ENCODE assay signal across 14 cellular contexts in the genomic region with DNA sequence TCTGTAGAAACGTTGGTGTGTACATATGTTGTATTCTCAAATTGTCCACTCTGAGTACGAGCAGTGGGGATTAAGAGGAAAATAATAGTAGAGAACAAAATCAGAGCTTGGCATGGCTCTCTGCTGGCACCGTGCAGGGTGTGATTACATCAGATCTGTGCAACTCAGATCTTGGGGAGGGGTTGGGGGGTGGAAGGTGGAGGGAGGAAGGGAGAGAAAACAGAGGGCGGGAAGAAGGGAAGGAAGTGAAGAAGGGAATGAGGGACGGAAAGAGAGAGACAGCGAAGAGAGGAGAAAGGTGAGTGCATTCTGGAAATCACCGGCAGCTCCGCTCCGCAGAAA. TPM values are rescaled to one million over a fixed set of nuclear protein-coding genes. Genes with fewer than 3 reads are reported as not detected.
DNase-seq lines count a peak whose midpoint lies in the region; ATAC-seq and TF ChIP-seq lines count a peak whose summit lies in the region.
"Had no signal": no experiment of that assay in that cellular context is flagged by ENCODE, and none has a peak within 500 bp of the region (broad histone marks: within the 10 kb centered on the region; RNA-seq: fewer than 3 reads in every experiment).

No MANE protein-coding gene starts in this region.

- H3K9ac ChIP-seq in subcutaneous abdominal adipose tissue (ENCODE audit: low read length in 5 of 5) = peak overlapping the region in 3 of 5 donors; percentile 26 to 69 (median 62)
- H3K9ac ChIP-seq in MM.1S (ENCODE audit: low read length) = no peak overlapping the region

- H3F3A ChIP-seq in MM.1S (ENCODE audit: insufficient read depth, low read length) = no peaks in the 10 kb centered on the region

- peak; percentile 87 for ATAC-seq in left lobe of liver
- ATAC-seq in HG02759 (IDR thresholded peaks at IDR 0.05; ENCODE audit: unreplicated experiment) = no peak

- peaks cover 0 to 14% (median 2%) of the 10 kb centered on the region in 5 donors for H3K27me3 ChIP-seq in subcutaneous abdominal adipose tissue (ENCODE audit: control insufficient read depth in 5 of 5, insufficient read depth in 4 of 5, low read length in 5 of 5)
- H3K27me3 ChIP-seq in MM.1S (replicated peaks; ENCODE audit: insufficient read depth, low read length) = no peaks in the 10 kb centered on the region

- no peak overlapping the region for H2AFZ ChIP-seq in MM.1S (ENCODE audit: low read length)

- no peaks in the 10 kb centered on the region for H4K20me1 ChIP-seq in MM.1S (ENCODE audit: insufficient read depth, low read length)

- H3K27me3 Mint-ChIP-seq in brain = peaks cover 53% of the 10 kb centered on the region

- H3K36me3 ChIP-seq in subcutaneous abdominal adipose tissue (ENCODE audit: control insufficient read depth in 5 of 5, insufficient read depth in 5 of 5, low read length in 5 of 5) (no peaks in the 10 kb centered on the region), MM.1S (replicated peaks; ENCODE audit: insufficient read depth, low read length) (no peaks in the 10 kb centered on the region)

- H3K27ac ChIP-seq in subcutaneous abdominal adipose tissue (ENCODE audit: low read depth, low read length) = no peak overlapping the region
- H3K27ac ChIP-seq in MM.1S (ENCODE audit: low read length) = no peak overlapping the region

- H3K36me3 Mint-ChIP-seq in brain = peaks cover 6% of the 10 kb centered on the region

- TF ChIP-seq CTCF in brain (conservative IDR thresholded peaks at IDR 0.05) (no peak), MM.1S (IDR thresholded peaks at IDR 0.05; ENCODE audit: low read length) (no peak)

- H3K4me2 ChIP-seq in MM.1S (ENCODE audit: low read depth, low read length) = no peak overlapping the region

- DNase-seq in NCI-H1092 treated with DMSO at 0.1 percent for 48 hours (lab: John Stamatoyannopoulos, UW) = peak; percentile 56
- no peak for DNase-seq in NCI-H1092 (lab: John Stamatoyannopoulos, UW)
- peak; percentile 66 for DNase-seq in left lobe of liver (ENCODE audit: low spot score)
- no peak for DNase-seq in MM.1S
- DNase-seq in effector CD8-positive, alpha-beta T cell (lab: John Stamatoyannopoulos, UW) = no peak
- DNase-seq: 8988T; activated naive CD4-positive, alpha-beta T cell treated with Interleukin-2 at 50 U/mL for 16 hours; HFFc6; stimulated activated CD4-positive, alpha-beta T cell treated with anti-CD3 and anti-CD28 coated beads, Interleukin-12 subunit alpha, Interleukin-12 subunit beta, amount 100 ng/mL, for 4 hours had no signal

- no peaks in the 10 kb centered on the region for H3K79me2 ChIP-seq in MM.1S (ENCODE audit: low read length)

- H3K4me1 ChIP-seq in subcutaneous abdominal adipose tissue (ENCODE audit: control insufficient read depth in 5 of 5, insufficient read depth in 5 of 5, low read length in 5 of 5) (peaks cover 0 to 13% (median 9%) of the 10 kb centered on the region in 5 donors), MM.1S (ENCODE audit: low read length) (no peaks in the 10 kb centered on the region)

- no peaks in the 10 kb centered on the region for H3K9me2 ChIP-seq in MM.1S (replicated peaks; ENCODE audit: insufficient read depth, low read length)

- peaks cover 7% of the 10 kb centered on the region for H3K4me1 Mint-ChIP-seq in brain
- H3K4me1 Mint-ChIP-seq: stimulated activated memory B cell treated with anti-CD40 and anti-IgM and Interleukin-4, amounts not matched to agents 10 μg/mL and 1 μg/mL and 100 μg/mL, for 72 hours had no signal

- peaks cover 21 to 39% (median 27%) of the 10 kb centered on the region in 5 experiments for H3K9me3 Mint-ChIP-seq in brain

- peak overlapping the region in 3 of 5 experiments; percentile 11 to 62 (median 57) for H3K27ac Mint-ChIP-seq in brain
- H3K27ac Mint-ChIP-seq: HFFc6; stimulated activated memory B cell treated with anti-CD40 and anti-IgM and Interleukin-4, amounts not matched to agents 10 μg/mL and 1 μg/mL and 100 μg/mL, for 72 hours had no signal

- peak overlapping the region; percentile 52 to 77 (median 70) for H3K4me3 ChIP-seq in subcutaneous abdominal adipose tissue (ENCODE audit: low read depth in 1 of 5, low read length in 5 of 5)
- no peak overlapping the region for H3K4me3 ChIP-seq in MM.1S (ENCODE audit: low read length)

- peaks cover 0 to 12% (median 5%) of the 10 kb centered on the region in 5 donors for H3K9me3 ChIP-seq in subcutaneous abdominal adipose tissue (ENCODE audit: control insufficient read depth in 5 of 5, low read length in 5 of 5)
- H3K9me3 ChIP-seq in MM.1S (replicated peaks; ENCODE audit: insufficient read depth, low read length) = no peaks in the 10 kb centered on the region

- H3K4me3 Mint-ChIP-seq in brain = peak overlapping the region; percentile 20 to 80 (median 69)
- H3K4me3 Mint-ChIP-seq: HFFc6; stimulated activated memory B cell treated with anti-CD40 and anti-IgM and Interleukin-4, amounts not matched to agents 10 μg/mL and 1 μg/mL and 100 μg/mL, for 72 hours had no signal

RNA-seq across cellular contexts. Expression of a gene that starts 30.9 kb away (rescaled TPM):
- 7.1 TPM for polyA plus RNA-seq in brain (ENCODE audit: insufficient read depth, low read depth, low replicate concordance)
- total RNA-seq in left lobe of liver = 22.4 TPM
- total RNA-seq: endothelial cell of umbilical vein, HFFc6 had no signal

Comparison
In these comparisons a context has a peak if more than half of its experiments do, and no peak if none do; other contexts are left out.
1. DNase-seq: peak in NCI-H1092 treated with DMSO at 0.1 percent for 48 hours (single experiment) and left lobe of liver (single experiment); none in NCI-H1092 (single experiment), MM.1S (single experiment) and effector CD8-positive, alpha-beta T cell (single experiment).